19 cellular contexts compared by ENCODE assay signal in the genomic region with DNA sequence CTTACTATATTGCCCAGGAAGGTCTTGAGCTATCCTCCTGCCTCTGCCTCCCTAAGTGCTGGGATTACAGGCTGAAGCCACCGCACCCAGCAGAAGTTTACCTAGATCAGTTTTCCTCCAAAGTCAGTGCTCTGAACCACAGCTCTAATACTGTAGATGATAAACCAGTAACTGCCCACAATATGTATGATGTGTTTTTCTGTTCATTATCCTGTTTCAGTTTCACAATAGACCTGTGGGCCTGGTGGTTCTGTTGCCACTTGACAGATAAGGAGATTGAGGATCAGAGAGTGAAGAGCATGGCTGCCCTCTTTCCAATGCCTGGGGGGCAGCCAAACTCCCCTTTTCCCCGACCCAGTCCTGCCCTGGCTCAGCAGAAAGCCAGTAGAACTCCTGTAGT.
A peak's percentile ranks its signal among the peaks of the same experiment; 100 is the strongest.
DNase-seq lines count a peak whose midpoint lies in the region; ATAC-seq and TF ChIP-seq lines count a peak whose summit lies in the region.
"Had no signal": no experiment of that assay in that cellular context is flagged by ENCODE, and none has a peak within 500 bp of the region (broad histone marks: within the 10 kb centered on the region; RNA-seq: fewer than 3 reads in every experiment).

No MANE protein-coding gene starts in this region.

- TF ChIP-seq CTCF in osteoblast (IDR thresholded peaks at IDR 0.05; ENCODE audit: extremely low read depth, low read depth, low read length) = no peak

- H3K4me3 Mint-ChIP-seq in activated CD8-positive, alpha-beta memory T cell treated with anti-CD3 and anti-CD28 coated beads, Interleukin-2, amount 10 ng/mL, durations not matched to agents 7 days and 5 days = no peak overlapping the region
- H3K4me3 Mint-ChIP-seq: activated CD4-positive, alpha-beta memory T cell treated with anti-CD3 and anti-CD28 coated beads, Interleukin-2, amount 10 ng/mL, durations not matched to agents 7 days and 5 days; CD14-positive monocyte had no signal

- DNase-seq in activated CD8-positive, alpha-beta memory T cell treated with anti-CD3 and anti-CD28 coated beads, Interleukin-2, amount 10 ng/mL, durations not matched to agents 7 days and 5 days = peak; percentile 39
- DNase-seq in activated CD8-positive, alpha-beta memory T cell treated with anti-CD3 and anti-CD28 coated beads, Interleukin-2, amount 50 U/mL, for 48 hours = no peak
- DNase-seq in osteoblast (ENCODE audit: insufficient read length, low spot score, missing footprints) = peak; percentile 36
- DNase-seq: activated CD4-positive, alpha-beta memory T cell treated with anti-CD3 and anti-CD28 coated beads, Interleukin-2, amount 10 ng/mL, durations not matched to agents 7 days and 5 days; DMS79 treated with DMSO at 0.1 percent for 48 hours; foreskin fibroblast; left lung; MG63; NCI-H1930; NCI-H526; spleen; stimulated activated naive CD4-positive, alpha-beta T cell had no signal

- H3K27ac ChIP-seq in osteoblast (ENCODE audit: low read depth, low read length) = no peak overlapping the region
- H3K27ac ChIP-seq: left lung, spleen had no signal

- no peaks in the 10 kb centered on the region for H3K36me3 Mint-ChIP-seq in activated CD8-positive, alpha-beta memory T cell treated with anti-CD3 and anti-CD28 coated beads, Interleukin-2, amount 10 ng/mL, durations not matched to agents 7 days and 5 days
- H3K36me3 Mint-ChIP-seq: CD14-positive monocyte had no signal

- CTCF ChIA-PET in activated CD8-positive, alpha-beta memory T cell treated with anti-CD3 and anti-CD28 coated beads, Interleukin-2, amount 10 ng/mL, durations not matched to agents 7 days and 5 days (lab: Charles Lee) = no interaction called here

- H3K27me3 ChIP-seq in osteoblast (ENCODE audit: insufficient read depth, low read length) = peaks cover 35% of the 10 kb centered on the region
- H3K27me3 ChIP-seq: MG63 had no signal

- H4K20me1 ChIP-seq in osteoblast (ENCODE audit: insufficient read depth, low read length) = no peaks in the 10 kb centered on the region

- no peak overlapping the region for H2AFZ ChIP-seq in osteoblast (ENCODE audit: low read length)

- H3K27me3 Mint-ChIP-seq in activated CD8-positive, alpha-beta memory T cell treated with anti-CD3 and anti-CD28 coated beads, Interleukin-2, amount 10 ng/mL, durations not matched to agents 7 days and 5 days = peaks cover 6% of the 10 kb centered on the region
- H3K27me3 Mint-ChIP-seq: activated CD4-positive, alpha-beta memory T cell treated with anti-CD3 and anti-CD28 coated beads, Interleukin-2, amount 10 ng/mL, durations not matched to agents 7 days and 5 days had no signal

- no peak overlapping the region for H3K4me2 ChIP-seq in osteoblast (ENCODE audit: insufficient read depth, low read length)

- no peaks in the 10 kb centered on the region for H3K9me3 ChIP-seq in osteoblast (ENCODE audit: low read depth, low read length)
- H3K9me3 ChIP-seq: left lung, MG63, spleen had no signal

- H3K79me2 ChIP-seq in osteoblast (ENCODE audit: insufficient read depth, low read length) = no peaks in the 10 kb centered on the region

- H3K27ac Mint-ChIP-seq in activated CD8-positive, alpha-beta memory T cell treated with anti-CD3 and anti-CD28 coated beads, Interleukin-2, amount 10 ng/mL, durations not matched to agents 7 days and 5 days = peak overlapping the region; percentile 28
- H3K27ac Mint-ChIP-seq: activated CD4-positive, alpha-beta memory T cell treated with anti-CD3 and anti-CD28 coated beads, Interleukin-2, amount 10 ng/mL, durations not matched to agents 7 days and 5 days; activated T-helper 2 cell treated with anti-CD3 and anti-CD28 coated beads, Interferon-gamma antibody, Interleukin-2, Interleukin-4, amounts not matched to agents 10 μg/mL and 5 μg/mL and 100 μg/mL, durations not matched to agents 14 hours and 24 hours and 36 hours had no signal

- H3K4me1 Mint-ChIP-seq in activated CD8-positive, alpha-beta memory T cell treated with anti-CD3 and anti-CD28 coated beads, Interleukin-2, amount 10 ng/mL, durations not matched to agents 7 days and 5 days = peaks cover 15% of the 10 kb centered on the region
- H3K4me1 Mint-ChIP-seq: CD14-positive monocyte had no signal

- ATAC-seq in activated CD8-positive, alpha-beta memory T cell treated with anti-CD3 and anti-CD28 coated beads, Interleukin-2, amount 10 ng/mL, durations not matched to agents 7 days and 5 days = peak; percentile 70
- ATAC-seq in HG02588 (IDR thresholded peaks at IDR 0.05; ENCODE audit: unreplicated experiment) = peak; percentile 80
- ATAC-seq in HG03442 (IDR thresholded peaks at IDR 0.05; ENCODE audit: unreplicated experiment) = peak; percentile 50
- ATAC-seq in GM21528 (IDR thresholded peaks at IDR 0.05; ENCODE audit: low FRiP score, unreplicated experiment) = no peak
- no peak for ATAC-seq in GM18517 (IDR thresholded peaks at IDR 0.05; ENCODE audit: unreplicated experiment)
- no peak for ATAC-seq in HG03439 (IDR thresholded peaks at IDR 0.05; ENCODE audit: unreplicated experiment)
- ATAC-seq: left lung had no signal

- peaks cover 2% of the 10 kb centered on the region for H3K4me1 ChIP-seq in osteoblast (ENCODE audit: insufficient read depth, low read length)
- H3K4me1 ChIP-seq: left lung, spleen had no signal

- no peaks in the 10 kb centered on the region for H3K9me3 Mint-ChIP-seq in activated CD8-positive, alpha-beta memory T cell treated with anti-CD3 and anti-CD28 coated beads, Interleukin-2, amount 10 ng/mL, durations not matched to agents 7 days and 5 days (ENCODE audit: low read depth)
- H3K9me3 Mint-ChIP-seq: activated CD4-positive, alpha-beta memory T cell treated with anti-CD3 and anti-CD28 coated beads, Interleukin-2, amount 10 ng/mL, durations not matched to agents 7 days and 5 days; activated T-helper 2 cell treated with anti-CD3 and anti-CD28 coated beads, Interferon-gamma antibody, Interleukin-2, Interleukin-4, amounts not matched to agents 10 μg/mL and 5 μg/mL and 100 μg/mL, durations not matched to agents 14 hours and 24 hours and 36 hours; CD14-positive monocyte had no signal

- H3K36me3 ChIP-seq in osteoblast (ENCODE audit: insufficient read depth, low read length) = no peaks in the 10 kb centered on the region
- H3K36me3 ChIP-seq: left lung, MG63, spleen had no signal

- no peak overlapping the region for H3K4me3 ChIP-seq in osteoblast (ENCODE audit: insufficient read depth, low read length)
- H3K4me3 ChIP-seq: left lung, MG63, spleen had no signal

Comparison
In these comparisons a context has a peak if more than half of its experiments do, and no peak if none do; other contexts are left out.
1. ATAC-seq: peak in activated CD8-positive, alpha-beta memory T cell treated with anti-CD3 and anti-CD28 coated beads, Interleukin-2, amount 10 ng/mL, durations not matched to agents 7 days and 5 days (single experiment), HG02588 (single experiment) and HG03442 (single experiment); none in GM21528 (single experiment), GM18517 (single experiment) and HG03439 (single experiment).